27 cellular contexts compared by ENCODE assay signal in genomic region chr4:168522371-168522770, GRCh38. TPM values are rescaled to one million over a fixed set of nuclear protein-coding genes. Genes with fewer than 3 reads are reported as not detected.
A peak's percentile ranks its signal among the peaks of the same experiment; 100 is the strongest.
DNase-seq lines count a peak whose midpoint lies in the region; ATAC-seq and TF ChIP-seq lines count a peak whose summit lies in the region.
"Had no signal": no experiment of that assay in that cellular context is flagged by ENCODE, and none has a peak within 500 bp of the region (broad histone marks: within the 10 kb centered on the region; RNA-seq: fewer than 3 reads in every experiment).

No MANE protein-coding gene starts in this region.

- TF ChIP-seq POLR2A in thyroid gland (IDR thresholded peaks at IDR 0.05): no peak

- H3K9me3 Mint-ChIP-seq in endodermal cell: peaks cover 3% of the 10 kb centered on the region

- no peaks in the 10 kb centered on the region for H3K27me3 Mint-ChIP-seq in endodermal cell (ENCODE audit: insufficient read depth)

- no peaks in the 10 kb centered on the region for H3K36me3 Mint-ChIP-seq in endodermal cell (ENCODE audit: low read depth)

- H3K4me1 ChIP-seq in right atrium auricular region (peaks cover 0 to 15% of the 10 kb centered on the region in 2 donors), right cardiac atrium (ENCODE audit: control insufficient read depth, insufficient read depth, low read length) (peaks cover 2% of the 10 kb centered on the region), thyroid gland (peaks cover 12 to 16% of the 10 kb centered on the region in 2 donors), endodermal cell (ENCODE audit: control insufficient read depth, insufficient read depth, low read length) (peaks cover 3% of the 10 kb centered on the region)
- H3K4me1 ChIP-seq: upper lobe of left lung had no signal

- intact Hi-C loops in right cardiac atrium (cut with DNase I): no loop called here
- intact Hi-C loops in thyroid gland (cut with DNase I): no loop called here

- H3K36me3 ChIP-seq in right atrium auricular region: no peaks in the 10 kb centered on the region
- H3K36me3 ChIP-seq in thyroid gland: no peaks in the 10 kb centered on the region
- no peaks in the 10 kb centered on the region for H3K36me3 ChIP-seq in endodermal cell (ENCODE audit: control insufficient read depth, insufficient read depth, low read length)
- H3K36me3 ChIP-seq: upper lobe of left lung had no signal

- H3K9me3 ChIP-seq in right atrium auricular region (no peaks in the 10 kb centered on the region), right cardiac atrium (ENCODE audit: control insufficient read depth, low read length) (no peaks in the 10 kb centered on the region), thyroid gland (no peaks in the 10 kb centered on the region), endodermal cell (ENCODE audit: control insufficient read depth, low read length) (no peaks in the 10 kb centered on the region)
- H3K9me3 ChIP-seq: upper lobe of left lung had no signal

- no peak overlapping the region for H3K4me3 Mint-ChIP-seq in endodermal cell

- TF ChIP-seq CTCF in right atrium auricular region (IDR thresholded peaks at IDR 0.05): no peak
- no peak for TF ChIP-seq CTCF in fibroblast of villous mesenchyme (IDR thresholded peaks at IDR 0.05; ENCODE audit: insufficient read depth, low read depth, low read length)
- no peak for TF ChIP-seq CTCF in thyroid gland (IDR thresholded peaks at IDR 0.05)
- TF ChIP-seq CTCF in endodermal cell (conservative IDR thresholded peaks at IDR 0.05): no peak

- peaks cover 5% of the 10 kb centered on the region for H3K4me1 Mint-ChIP-seq in endodermal cell

- no peak for ATAC-seq in right cardiac atrium
- no peak for ATAC-seq in GM19463 (IDR thresholded peaks at IDR 0.05; ENCODE audit: unreplicated experiment)
- ATAC-seq: left lobe of liver had no signal

- no peak overlapping the region for H3K27ac Mint-ChIP-seq in endodermal cell

- H3K27me3 ChIP-seq in right atrium auricular region (no peaks in the 10 kb centered on the region), right cardiac atrium (ENCODE audit: control insufficient read depth, insufficient read depth) (no peaks in the 10 kb centered on the region), thyroid gland (no peaks in the 10 kb centered on the region), endodermal cell (ENCODE audit: control insufficient read depth, insufficient read depth, low read length, poor library complexity, severe bottlenecking) (no peaks in the 10 kb centered on the region)
- H3K27me3 ChIP-seq: upper lobe of left lung had no signal

- 42% methylated on average over 2 of the region's 2 CpGs for WGBS in right cardiac atrium
- WGBS in thyroid gland, 2 donors: 40% methylated on average over 2 of the region's 2 CpGs
- no CpG with 5 or more reads among the region's 2 CpGs for WGBS in endodermal cell (ENCODE audit: insufficient coverage in 1 of 2, insufficient read length in 1 of 2), 2 experiments

- no peak overlapping the region for H3K9ac ChIP-seq in endodermal cell (ENCODE audit: extremely low read depth, low read length, poor library complexity, severe bottlenecking)

- H3K27ac ChIP-seq in right atrium auricular region (peak overlapping the region; percentile 43 to 67), right cardiac atrium (ENCODE audit: low read length) (no peak overlapping the region), thyroid gland (peak overlapping the region in 2 of 3 donors; percentile 50 to 54), endodermal cell (ENCODE audit: low read depth, low read length) (no peak overlapping the region)
- H3K27ac ChIP-seq: C4-2B, dorsolateral prefrontal cortex, upper lobe of left lung had no signal

- no peak for DNase-seq in right atrium auricular region (ENCODE audit: low spot score)
- no peak for DNase-seq in right cardiac atrium
- peak; percentile 78 for DNase-seq in RPMI7951 (ENCODE audit: low read depth)
- peak; percentile 33 for DNase-seq in fibroblast of villous mesenchyme (ENCODE audit: low read depth)
- DNase-seq in thyroid gland: no peak
- no peak for DNase-seq in endodermal cell
- DNase-seq in superior temporal gyrus (ENCODE audit: extremely low spot score): no peak
- DNase-seq: activated CD4-positive, alpha-beta T cell treated with anti-CD3 and anti-CD28 coated beads, Interleukin-2, amount 50 U/mL, for 48 hours; activated CD4-positive, CD25-positive, alpha-beta regulatory T cell treated with anti-CD3 and anti-CD28 coated beads, Interleukin-2, amount 50 U/mL, for 72 hours; activated T-cell treated with anti-CD3 and anti-CD28 coated beads, Interleukin-2, amount 50 U/mL, for 48 hours; cerebellar nuclear complex; DMS79 treated with DMSO at 0.1 percent for 48 hours; dorsolateral prefrontal cortex; GOT3; mesendoderm; NCI-H1105 treated with DMSO at 0.1 percent for 48 hours; NCI-H187 treated with DMSO at 0.1 percent for 48 hours; NCI-H2171; NCI-H524; OCI-M1; stimulated activated CD4-positive, alpha-beta T cell treated with anti-CD3 and anti-CD28 coated beads, Interleukin-15, amount 100 ng/mL, for 24 hours; stimulated activated CD4-positive, alpha-beta T cell treated with anti-CD3 and anti-CD28 coated beads, Interleukin-4, amount 100 ng/mL, for 4 hours; T-helper 2 cell; upper lobe of left lung had no signal

- H3K4me3 ChIP-seq in right atrium auricular region (no peak overlapping the region), right cardiac atrium (ENCODE audit: low read length) (no peak overlapping the region), fibroblast of villous mesenchyme (ENCODE audit: low read depth, low read length) (no peak overlapping the region), thyroid gland (replicated peaks in 1 of 3) (no peak overlapping the region), endodermal cell (ENCODE audit: low read length) (no peak overlapping the region)
- H3K4me3 ChIP-seq: dorsolateral prefrontal cortex, upper lobe of left lung had no signal

RNA-seq across cellular contexts. Expression of gene PALLD, which starts 25.5 kb away (rescaled TPM):
- 100 to 1,000 TPM; 764 to 782 TPM for total RNA-seq in right atrium auricular region
- total RNA-seq in right cardiac atrium: 1,000 to 10,000 TPM in 1 of 4 donors, 100 to 1,000 TPM in 3; 625 to 1,069 (median 728) TPM
- polyA plus RNA-seq in right cardiac atrium: 233 TPM
- 40.0 and 44.5 TPM in 2 replicates for total RNA-seq in RPMI7951 (2014; rRNA removed; shearing (Covaris generic))
- total RNA-seq in fibroblast of villous mesenchyme: 188 and 281 TPM in 2 replicates
- total RNA-seq in thyroid gland: 100 to 1,000 TPM; 152 to 311 (median 226) TPM
- 10 to 100 TPM; 51.8 to 86.7 TPM for total RNA-seq in endodermal cell
- 92.0 TPM for polyA plus RNA-seq in endodermal cell (2013, experiment 1 of 2)
- 94.4 TPM for polyA plus RNA-seq in endodermal cell (2013, experiment 2 of 2)

RNA-seq across cellular contexts. Expression of gene DDX60L, which starts 42.1 kb away (rescaled TPM):
- total RNA-seq in right atrium auricular region (1 to 10 TPM; 6.3 to 7.7 TPM), right cardiac atrium (10 to 100 TPM in 1 of 4 donors, 1 to 10 TPM in 3; 8.2 to 10.5 (median 8.8) TPM), fibroblast of villous mesenchyme (33.7 and 40.9 TPM in 2 replicates), thyroid gland (10 to 100 TPM; 16.4 to 33.9 (median 27.2) TPM), endodermal cell (1 to 10 TPM in 1 of 2 donors, under 1 TPM in 1; 0.57 to 1.3 TPM)
- polyA plus RNA-seq in right cardiac atrium: 6.1 TPM
- total RNA-seq in RPMI7951 (2014; rRNA removed; shearing (Covaris generic)): 11.5 and 11.8 TPM in 2 replicates
- 0.39 TPM for polyA plus RNA-seq in endodermal cell (2013, experiment 1 of 2)
- polyA plus RNA-seq in endodermal cell (2013, experiment 2 of 2): 0.66 TPM

Comparison
In these comparisons a context has a peak if more than half of its experiments do, and no peak if none do; other contexts are left out.
1. H3K27ac ChIP-seq: peak in right atrium auricular region (2 of 2) and thyroid gland (2 of 3); none in right cardiac atrium (single experiment) and endodermal cell (single experiment).
2. DNase-seq: peak in RPMI7951 (single experiment) and fibroblast of villous mesenchyme (single experiment); none in right atrium auricular region (single experiment), right cardiac atrium (0 of 3), thyroid gland (0 of 2), endodermal cell (single experiment) and superior temporal gyrus (single experiment).